Comparison of ENCODE assay signal across 1 cellular context in genomic region chr7:93992423-93993110, GRCh38.
TF ChIP-seq lines count a peak whose summit lies in the region.

No MANE protein-coding gene starts in this region.

TF ChIP-seq in IMR-90, 13 proteins besides CTCF, POLR2A, EP300 and RAD21:
- no peak for TF ChIP-seq FOS (IDR thresholded peaks at IDR 0.05; ENCODE audit: low read depth, low read length)
- no peak for TF ChIP-seq USF2 (IDR thresholded peaks at IDR 0.05; ENCODE audit: low read depth, low read length)
- TF ChIP-seq MAFK (IDR thresholded peaks at IDR 0.05; ENCODE audit: low read depth, low read length), result no peak
- TF ChIP-seq NFE2L2 (IDR thresholded peaks at IDR 0.05; ENCODE audit: low read depth, low read length), result no peak
TF ChIP-seq in IMR-90: peak in this region for 0.
